8 cellular contexts compared by ENCODE assay signal in genomic region chr2:108575132-108575966, GRCh38. TPM values are rescaled to one million over a fixed set of nuclear protein-coding genes. Genes with fewer than 3 reads are reported as not detected.
DNase-seq lines count a peak whose midpoint lies in the region; ATAC-seq and TF ChIP-seq lines count a peak whose summit lies in the region.

No MANE protein-coding gene starts in this region.

- H3K36me3 ChIP-seq in adrenal gland (replicated peaks in 1 of 2), result no peaks in the 10 kb centered on the region
- H3K36me3 ChIP-seq in sigmoid colon, result no peaks in the 10 kb centered on the region

- in situ Hi-C loops in KBM-7 (cut with MboI; ENCODE audit: low pct_unique_long_range_greater_than_20kb, low sequenced_read_pairs), result loop anchor here (25.0 kb wide), 1 partner anchor 213 kb away; no protein-coding TSS in a partner anchor

- WGBS in adrenal gland, 4 donors, result 56 to 60% (median 58%) methylated on average over 7 of the region's 7 CpGs
- 57 to 61% methylated on average over 7 of the region's 7 CpGs for WGBS in sigmoid colon, 2 donors

- H3K27ac ChIP-seq in adrenal gland (peak overlapping the region in 4 of 5 donors; percentile 12 to 75 (median 48)), sigmoid colon (peak overlapping the region in 3 of 4 donors; percentile 24 to 62 (median 40))

- TF ChIP-seq POLR2A in adrenal gland (IDR thresholded peaks at IDR 0.05), result no peak
- TF ChIP-seq POLR2A in sigmoid colon (IDR thresholded peaks at IDR 0.05), result no peak

- H3K9me3 ChIP-seq in adrenal gland (replicated peaks in 1 of 3) (no peaks in the 10 kb centered on the region), sigmoid colon (no peaks in the 10 kb centered on the region)

- no peak for TF ChIP-seq CTCF in adrenal gland (IDR thresholded peaks at IDR 0.05)
- no peak for TF ChIP-seq CTCF in sigmoid colon (IDR thresholded peaks at IDR 0.05)

- TF ChIP-seq EP300 in sigmoid colon (IDR thresholded peaks at IDR 0.05), result no peak

- peak; percentile 93 for ATAC-seq in HG02981 (IDR thresholded peaks at IDR 0.05; ENCODE audit: unreplicated experiment)

- H3K27me3 ChIP-seq in adrenal gland (no peaks in the 10 kb centered on the region), sigmoid colon (no peaks in the 10 kb centered on the region)

- intact Hi-C loops in adrenal gland (cut with DNase I), result no loop called here
- intact Hi-C loops in sigmoid colon (cut with DNase I), result no loop called here

- H3K4me1 ChIP-seq in adrenal gland (replicated peaks in 1 of 2) (peaks cover 25 to 74% of the 10 kb centered on the region in 2 donors), sigmoid colon (peaks cover 0 to 88% (median 80%) of the 10 kb centered on the region in 4 donors)

- no peak overlapping the region for H3K4me3 ChIP-seq in adrenal gland
- H3K4me3 ChIP-seq in sigmoid colon, result no peak overlapping the region

- DNase-seq in NCI-H2107 treated with DMSO at 0.1 percent for 48 hours (lab: John Stamatoyannopoulos, UW; ENCODE audit: unreplicated experiment) (peak; percentile 32), NCI-H2107 (lab: John Stamatoyannopoulos, UW) (no peak), adrenal gland (peak in 1 of 7 donors; percentile 28), sigmoid colon (no peak), cerebellar cortex (ENCODE audit: low spot score) (no peak), KBM-7 (no peak), iPS-NIHi7 (ENCODE audit: extremely low spot score) (no peak)

RNA-seq across cellular contexts. Expression of gene LIMS1, which starts 41.1 kb away (rescaled TPM):
- total RNA-seq in adrenal gland, result 100 to 1,000 TPM; 108 to 182 (median 132) TPM
- polyA plus RNA-seq in adrenal gland, result 10 to 100 TPM; 33.5 to 58.3 (median 48.4) TPM
- total RNA-seq in sigmoid colon, result 100 to 1,000 TPM in 1 of 4 donors, 10 to 100 TPM in 3; 65.3 to 185 (median 82.1) TPM
- 10 to 100 TPM; 16.2 to 22.5 (median 17.3) TPM for polyA plus RNA-seq in sigmoid colon
